Comparison of ENCODE assay signal across 23 cellular contexts in genomic region chr4:3714642-3715001, GRCh38. TPM values are rescaled to one million over a fixed set of nuclear protein-coding genes. Genes with fewer than 3 reads are reported as not detected.
"Had no signal": no experiment of that assay in that cellular context is flagged by ENCODE, and none has a peak within 500 bp of the region (broad histone marks: within the 10 kb centered on the region; RNA-seq: fewer than 3 reads in every experiment).

No MANE protein-coding gene starts in this region.

- H3K27me3 ChIP-seq: neural progenitor cell, pancreas, uterus had no signal

- H3K9me3 ChIP-seq: lower lobe of right lung, pancreas, uterus had no signal

- H3K4me1 ChIP-seq: gastroesophageal sphincter, lower lobe of right lung, neural progenitor cell, pancreas had no signal

- H2AFZ ChIP-seq: neural progenitor cell had no signal

- H3K36me3 Mint-ChIP-seq: neural progenitor cell had no signal

- H3K4me2 ChIP-seq: neural progenitor cell had no signal

- FAIRE-seq: colon, pancreas had no signal

- DNase-seq: effector memory CD8-positive, alpha-beta T cell; esophagus squamous epithelium; foreskin fibroblast; islet precursor cell; midbrain; occipital lobe; stimulated activated CD4-positive, alpha-beta T cell treated with anti-CD3 and anti-CD28 coated beads, Interleukin-2, amount 100 ng/mL, for 24 hours; stimulated activated CD4-positive, alpha-beta T cell treated with anti-CD3 and anti-CD28 coated beads, Interleukin-4, amount 100 ng/mL, for 4 hours; stimulated activated naive CD4-positive, alpha-beta T cell treated with Interleukin-2 at 50 U/mL for 16 hours; uterus had no signal

- H3K27ac ChIP-seq: gastroesophageal sphincter, lower lobe of right lung, neural progenitor cell, pancreas, uterus had no signal

- H3K9ac ChIP-seq: neural progenitor cell had no signal

- H3K27ac Mint-ChIP-seq: dendritic cell treated with granulocyte-macrophage colony-stimulating factor and Interleukin-4, amounts not matched to agents 40 ng/mL and 50 ng/mL, for 4 days; effector memory CD8-positive, alpha-beta T cell; memory B cell; natural killer cell treated with Interleukin-12 subunit alpha and Interleukin-12 subunit beta and Interleukin-15 and Interleukin-18, amount 100 ng/mL, for 72 hours; neural progenitor cell; progenitor cell of endocrine pancreas; type B pancreatic cell had no signal

- H3K4me3 ChIP-seq: esophagus squamous epithelium, gastroesophageal sphincter, lower lobe of right lung, neural progenitor cell, pancreas, uterus had no signal

- H3K4me1 Mint-ChIP-seq: memory B cell had no signal

- ATAC-seq: effector memory CD8-positive, alpha-beta T cell; gastroesophageal sphincter; left lobe of liver; lower lobe of right lung; natural killer cell treated with Interleukin-12 subunit alpha and Interleukin-12 subunit beta and Interleukin-15 and Interleukin-18, amount 100 ng/mL, for 72 hours; pancreas; right cardiac atrium had no signal

- H3K36me3 ChIP-seq: esophagus squamous epithelium, gastroesophageal sphincter, lower lobe of right lung, neural progenitor cell, pancreas, uterus had no signal

- H3K9me3 Mint-ChIP-seq: natural killer cell treated with Interleukin-12 subunit alpha and Interleukin-12 subunit beta and Interleukin-15 and Interleukin-18, amount 100 ng/mL, for 72 hours had no signal

- H3K4me3 Mint-ChIP-seq: dendritic cell treated with granulocyte-macrophage colony-stimulating factor and Interleukin-4, amounts not matched to agents 40 ng/mL and 50 ng/mL, for 4 days; effector memory CD8-positive, alpha-beta T cell; memory B cell; natural killer cell treated with Interleukin-12 subunit alpha and Interleukin-12 subunit beta and Interleukin-15 and Interleukin-18, amount 100 ng/mL, for 72 hours; neural progenitor cell; type B pancreatic cell had no signal

RNA-seq across cellular contexts. Expression of gene ADRA2C, which starts 51.6 kb away (rescaled TPM):
- total RNA-seq: epithelial cell of proximal tubule; natural killer cell treated with Interleukin-12 subunit alpha and Interleukin-12 subunit beta and Interleukin-15 and Interleukin-18, amount 100 ng/mL, for 72 hours had no signal
